ENCODE assay signal across 30 cellular contexts in the genomic region with DNA sequence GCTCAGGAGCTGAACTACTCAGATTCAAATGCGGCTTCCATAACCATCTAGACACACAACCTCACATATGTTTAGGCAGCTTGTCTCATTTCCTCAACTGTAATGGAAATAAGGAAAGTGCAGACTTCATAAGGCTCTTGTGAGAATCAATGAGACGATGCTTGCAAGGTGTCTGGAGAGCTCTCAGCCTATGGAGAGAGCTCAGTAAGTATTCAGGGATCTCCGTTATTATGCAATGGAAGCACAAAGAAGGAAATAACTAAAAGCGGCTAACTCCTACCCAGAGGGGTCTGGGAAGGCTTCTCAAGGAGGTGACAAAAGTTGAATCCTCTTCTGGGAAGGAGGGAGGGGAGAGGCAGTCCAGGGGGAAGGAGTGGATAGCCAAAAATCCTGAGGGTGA. TPM values are rescaled to one million over a fixed set of nuclear protein-coding genes. Genes with fewer than 3 reads are reported as not detected.
"Had no signal": no experiment of that assay in that cellular context is flagged by ENCODE, and none has a peak within 500 bp of the region (broad histone marks: within the 10 kb centered on the region; RNA-seq: fewer than 3 reads in every experiment).

No MANE protein-coding gene starts in this region.

- H3K4me3 Mint-ChIP-seq: activated naive CD4-positive, alpha-beta T cell treated with anti-CD3 and anti-CD28 coated beads, Interleukin-2, amount 10 ng/mL, durations not matched to agents 7 days and 5 days; activated naive CD8-positive, alpha-beta T cell treated with anti-CD3 and anti-CD28 coated beads, Interleukin-2, amount 10 ng/mL, durations not matched to agents 7 days and 5 days; activated T-helper 1 cell treated with anti-CD3 and anti-CD28 coated beads, Interleukin-12 subunit alpha, Interleukin-12 subunit beta, Interleukin-2, Interleukin-4 antibody, amounts not matched to agents 30 ng/mL and 10 ng/mL and 1 ng/mL, durations not matched to agents 14 hours and 24 hours and 36 hours; brain; naive thymus-derived CD8-positive, alpha-beta T cell; neural progenitor cell; stimulated activated naive CD8-positive, alpha-beta T cell treated with anti-CD3 and anti-CD28 coated beads, Interleukin-15, Interleukin-2, amounts not matched to agents 100 ng/mL and 50 ng/mL, for 24 hours; type B pancreatic cell had no signal

- H3K4me1 Mint-ChIP-seq: activated naive CD4-positive, alpha-beta T cell treated with anti-CD3 and anti-CD28 coated beads, Interleukin-2, amount 10 ng/mL, durations not matched to agents 7 days and 5 days had no signal

- H3K27me3 Mint-ChIP-seq: activated naive CD8-positive, alpha-beta T cell treated with anti-CD3 and anti-CD28 coated beads, Interleukin-2, amount 10 ng/mL, durations not matched to agents 7 days and 5 days; stimulated activated naive CD8-positive, alpha-beta T cell treated with anti-CD3 and anti-CD28 coated beads, Interleukin-15, Interleukin-2, amounts not matched to agents 100 ng/mL and 50 ng/mL, for 24 hours; type B pancreatic cell had no signal

- H3K4me1 ChIP-seq: ascending aorta, vagina had no signal

- H3K9me3 ChIP-seq: thoracic aorta, vagina had no signal

- ATAC-seq: activated CD4-positive, CD25-positive, alpha-beta regulatory T cell treated with anti-CD3 and anti-CD28 coated beads, Interleukin-2, amount 50 U/mL, for 24 hours; left cardiac atrium; naive thymus-derived CD8-positive, alpha-beta T cell; right cardiac atrium had no signal

- H3K36me3 ChIP-seq: ascending aorta, cardiac muscle cell, neural progenitor cell, thoracic aorta, vagina had no signal

- DNase-seq: activated CD4-positive, alpha-beta T cell treated with anti-CD3 and anti-CD28 coated beads for 48 hours; activated CD4-positive, alpha-beta T cell treated with anti-CD3 and anti-CD28 coated beads, Interleukin-2, amount 50 U/mL, for 48 hours; activated CD8-positive, alpha-beta memory T cell treated with anti-CD3 and anti-CD28 coated beads, Interleukin-2, amount 50 U/mL, for 4 hours; activated gamma-delta T cell; activated naive CD4-positive, alpha-beta T cell treated with anti-CD3 and anti-CD28 coated beads, Interleukin-2, amount 10 ng/mL, durations not matched to agents 7 days and 5 days; activated naive CD8-positive, alpha-beta T cell treated with anti-CD3 and anti-CD28 coated beads, Interleukin-2, amount 10 ng/mL, durations not matched to agents 7 days and 5 days; activated T-cell treated with anti-CD3 and anti-CD28 coated beads, Interleukin-2, amount 50 U/mL, for 1 hour; dorsolateral prefrontal cortex; effector memory CD4-positive, alpha-beta T cell; foreskin fibroblast; head of caudate nucleus; hippocampal formation; left cardiac atrium; naive thymus-derived CD8-positive, alpha-beta T cell; right cardiac atrium; stimulated activated CD4-positive, alpha-beta T cell treated with anti-CD3 and anti-CD28 coated beads, Interleukin-2, amount 100 ng/mL, for 48 hours had no signal

- H3K9me3 Mint-ChIP-seq: activated naive CD4-positive, alpha-beta T cell treated with anti-CD3 and anti-CD28 coated beads, Interleukin-2, amount 10 ng/mL, durations not matched to agents 7 days and 5 days; neural progenitor cell; stimulated activated naive CD8-positive, alpha-beta T cell treated with anti-CD3 and anti-CD28 coated beads, Interleukin-15, Interleukin-2, amounts not matched to agents 100 ng/mL and 50 ng/mL, for 24 hours had no signal

- H3K9ac ChIP-seq: neural progenitor cell had no signal

- H3K27me3 ChIP-seq: ascending aorta, cardiac muscle cell, dorsolateral prefrontal cortex, neural progenitor cell, vagina had no signal

- H3K27ac ChIP-seq: ascending aorta, cardiac muscle cell, coronary artery, dorsolateral prefrontal cortex, neural progenitor cell, thoracic aorta, vagina, VCaP had no signal

- H3K36me3 Mint-ChIP-seq: activated naive CD4-positive, alpha-beta T cell treated with anti-CD3 and anti-CD28 coated beads, Interleukin-2, amount 10 ng/mL, durations not matched to agents 7 days and 5 days; brain; neural progenitor cell; type B pancreatic cell had no signal

- H3K27ac Mint-ChIP-seq: activated naive CD4-positive, alpha-beta T cell treated with anti-CD3 and anti-CD28 coated beads, Interleukin-2, amount 10 ng/mL, durations not matched to agents 7 days and 5 days; activated naive CD8-positive, alpha-beta T cell treated with anti-CD3 and anti-CD28 coated beads, Interleukin-2, amount 10 ng/mL, durations not matched to agents 7 days and 5 days; activated T-helper 1 cell treated with anti-CD3 and anti-CD28 coated beads, Interleukin-12 subunit alpha, Interleukin-12 subunit beta, Interleukin-2, Interleukin-4 antibody, amounts not matched to agents 30 ng/mL and 10 ng/mL and 1 ng/mL, durations not matched to agents 14 hours and 24 hours and 36 hours; brain; neural progenitor cell; stimulated activated naive CD8-positive, alpha-beta T cell treated with anti-CD3 and anti-CD28 coated beads, Interleukin-15, Interleukin-2, amounts not matched to agents 100 ng/mL and 50 ng/mL, for 24 hours; type B pancreatic cell had no signal

- H3K4me2 ChIP-seq: neural progenitor cell had no signal

- H3K4me3 ChIP-seq: ascending aorta, cardiac muscle cell, coronary artery, dorsolateral prefrontal cortex, neural progenitor cell, thoracic aorta, vagina had no signal

RNA-seq across cellular contexts. Expression of a gene that starts 50.1 kb away (rescaled TPM):
- total RNA-seq: ascending aorta, cardiac muscle cell, cerebellum, thoracic aorta, vagina had no signal
- polyA plus RNA-seq: cardiac muscle cell, keratinocyte had no signal
